In genomic region chr3:15601399-15602145, GRCh38 we compare ENCODE assay signal across 8 cellular contexts. TPM values are rescaled to one million over a fixed set of nuclear protein-coding genes. Genes with fewer than 3 reads are reported as not detected.
DNase-seq lines count a peak whose midpoint lies in the region; ATAC-seq and TF ChIP-seq lines count a peak whose summit lies in the region.

A gene with protein sequence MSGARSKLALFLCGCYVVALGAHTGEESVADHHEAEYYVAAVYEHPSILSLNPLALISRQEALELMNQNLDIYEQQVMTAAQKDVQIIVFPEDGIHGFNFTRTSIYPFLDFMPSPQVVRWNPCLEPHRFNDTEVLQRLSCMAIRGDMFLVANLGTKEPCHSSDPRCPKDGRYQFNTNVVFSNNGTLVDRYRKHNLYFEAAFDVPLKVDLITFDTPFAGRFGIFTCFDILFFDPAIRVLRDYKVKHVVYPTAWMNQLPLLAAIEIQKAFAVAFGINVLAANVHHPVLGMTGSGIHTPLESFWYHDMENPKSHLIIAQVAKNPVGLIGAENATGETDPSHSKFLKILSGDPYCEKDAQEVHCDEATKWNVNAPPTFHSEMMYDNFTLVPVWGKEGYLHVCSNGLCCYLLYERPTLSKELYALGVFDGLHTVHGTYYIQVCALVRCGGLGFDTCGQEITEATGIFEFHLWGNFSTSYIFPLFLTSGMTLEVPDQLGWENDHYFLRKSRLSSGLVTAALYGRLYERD (plus strand): TSS chr3:15601745. CDS start chr3:15635440, 33,695 bp downstream.
HACL1 (minus strand) TSS chr3:15601569; CDS start chr3:15601463, 106 bp downstream.

- H4K91ac ChIP-seq in neuronal stem cell (ENCODE audit: low read depth, low read length, poor library complexity): no peak within 1 kb of the TSS

- peak; percentile 94 for ATAC-seq in GM21737 (IDR thresholded peaks at IDR 0.05; ENCODE audit: unreplicated experiment)

- H3K4me3 ChIP-seq in DOHH2 (ENCODE audit: low read length): peak within 1 kb of the TSS; percentile 78
- H3K4me3 ChIP-seq in fibroblast of villous mesenchyme (ENCODE audit: low read depth, low read length): peak within 1 kb of the TSS; percentile 100
- peak within 1 kb of the TSS; percentile 83 to 98 for H3K4me3 ChIP-seq in neuronal stem cell (ENCODE audit: low read length in 2 of 2)
- H3K4me3 ChIP-seq in suprapubic skin: peak within 1 kb of the TSS; percentile 88

- peak within 1 kb of the TSS; percentile 25 for H3K23ac ChIP-seq in neuronal stem cell (ENCODE audit: low read depth, low read length, poor library complexity)

- TF ChIP-seq CTCF in DOHH2 (IDR thresholded peaks at IDR 0.05; ENCODE audit: low read depth, low read length, poor library complexity, severe bottlenecking) (peak; percentile 49), fibroblast of villous mesenchyme (IDR thresholded peaks at IDR 0.05; ENCODE audit: insufficient read depth, low read depth, low read length) (peak; percentile 14), suprapubic skin (IDR thresholded peaks at IDR 0.05) (peak in 1 of 2 donors; percentile 19)

- peaks cover 19% of the 10 kb centered on the region for H3K79me2 ChIP-seq in DOHH2 (ENCODE audit: control insufficient read depth, low read length)

- peaks cover 4% of the 10 kb centered on the region for H3K79me1 ChIP-seq in neuronal stem cell (ENCODE audit: low read depth, low read length)

- H2BK120ac ChIP-seq in neuronal stem cell (ENCODE audit: low read depth, low read length): no peak within 1 kb of the TSS

- peak within 1 kb of the TSS; percentile 18 for H3K18ac ChIP-seq in neuronal stem cell (ENCODE audit: low read length)

- no peak within 1 kb of the TSS for H2BK15ac ChIP-seq in neuronal stem cell (ENCODE audit: low read length)

- peak within 1 kb of the TSS; percentile 78 for H3K9ac ChIP-seq in neuronal stem cell (ENCODE audit: low read depth, low read length, poor library complexity)

- no peak within 1 kb of the TSS for H4K8ac ChIP-seq in neuronal stem cell (ENCODE audit: low read depth, low read length)

- TF ChIP-seq POLR2A in suprapubic skin (IDR thresholded peaks at IDR 0.05): peak in 1 of 2 donors; percentile 40

- TF ChIP-seq EP300 in suprapubic skin (IDR thresholded peaks at IDR 0.05): no peak

- H3K36me3 ChIP-seq in DOHH2 (ENCODE audit: control insufficient read depth, low read length) (peaks cover 22% of the 10 kb centered on the region), neuronal stem cell (replicated peaks in 1 of 2; ENCODE audit: control insufficient read depth in 2 of 2, insufficient read depth in 2 of 2, low read length in 2 of 2) (peaks cover 8 to 37% of the 10 kb centered on the region in 2 donors), suprapubic skin (peaks cover 19% of the 10 kb centered on the region)

- no peaks in the 10 kb centered on the region for H3K9me2 ChIP-seq in DOHH2 (replicated peaks; ENCODE audit: control insufficient read depth, low read length)

- H2BK12ac ChIP-seq in neuronal stem cell (ENCODE audit: low read length): no peak within 1 kb of the TSS

- no peak within 1 kb of the TSS for H2AK5ac ChIP-seq in neuronal stem cell (ENCODE audit: low read depth, low read length)

- peak within 1 kb of the TSS; percentile 91 for H2AFZ ChIP-seq in neuronal stem cell (ENCODE audit: low read length)

- no peak within 1 kb of the TSS for H3K4ac ChIP-seq in neuronal stem cell (ENCODE audit: low read length)

- WGBS in neuronal stem cell (ENCODE audit: extremely low coverage in 2 of 2, insufficient read length in 2 of 2, insufficient replicate concordance in 1 of 2), 2 donors: no CpG with 5 or more reads among the region's 61 CpGs
- 1% methylated on average over 36 of the region's 61 CpGs for WGBS in suprapubic skin

- no peaks in the 10 kb centered on the region; the same call in 1 of the 2 replicates for H3K9me3 ChIP-seq in DOHH2 (ENCODE audit: control insufficient read depth, insufficient read depth, low read length)
- peaks cover 3 to 6% of the 10 kb centered on the region in 2 donors for H3K9me3 ChIP-seq in neuronal stem cell (replicated peaks in 1 of 2; ENCODE audit: control insufficient read depth in 2 of 2, insufficient read depth in 1 of 2, low read depth in 1 of 2, low read length in 2 of 2)
- H3K9me3 ChIP-seq in suprapubic skin: no peaks in the 10 kb centered on the region

- no peaks in the 10 kb centered on the region for H4K20me1 ChIP-seq in DOHH2 (ENCODE audit: control insufficient read depth, insufficient read depth, low read depth, low read length)

- DNase-seq in LHCN-M2 (ENCODE audit: low read depth) (peak; percentile 99), activated T-helper 1 cell treated with Interleukin-2 at 50 U/mL for 16 hours (ENCODE audit: low read depth) (peak; percentile 97), fibroblast of villous mesenchyme (ENCODE audit: low read depth) (peak; percentile 99), neuronal stem cell (ENCODE audit: low spot score) (peak; percentile 100), suprapubic skin (ENCODE audit: low spot score in 2 of 2) (peak; percentile 98), AML-193 (lab: John Stamatoyannopoulos, UW) (no peak)

- H3K27me3 ChIP-seq in DOHH2 (ENCODE audit: control insufficient read depth, low read length) (no peaks in the 10 kb centered on the region), neuronal stem cell (ENCODE audit: control insufficient read depth in 3 of 3, insufficient read depth in 3 of 3, low read depth in 1 of 3, low read length in 3 of 3) (no peaks in the 10 kb centered on the region), suprapubic skin (no peaks in the 10 kb centered on the region)

- H3F3A ChIP-seq in DOHH2 (ENCODE audit: control insufficient read depth, insufficient read depth): peaks cover 4% of the 10 kb centered on the region

- H3K27ac ChIP-seq in DOHH2 (ENCODE audit: low read depth, low read length): peak within 1 kb of the TSS; percentile 62
- H3K27ac ChIP-seq in neuronal stem cell (replicated peaks; ENCODE audit: low read length): peak within 1 kb of the TSS; percentile 94
- H3K27ac ChIP-seq in suprapubic skin: peak within 1 kb of the TSS; percentile 92

- H3K4me1 ChIP-seq in DOHH2 (ENCODE audit: control insufficient read depth, low read length): peaks cover 17% of the 10 kb centered on the region
- peaks cover 4% of the 10 kb centered on the region in 2 donors for H3K4me1 ChIP-seq in neuronal stem cell (ENCODE audit: control insufficient read depth in 2 of 2, insufficient read depth in 1 of 2, low read depth in 1 of 2, low read length in 2 of 2)
- H3K4me1 ChIP-seq in suprapubic skin: peaks cover 31% of the 10 kb centered on the region

- H2BK5ac ChIP-seq in neuronal stem cell (ENCODE audit: low read length): no peak within 1 kb of the TSS

- H3K4me2 ChIP-seq in DOHH2 (ENCODE audit: low read length) (peak within 1 kb of the TSS; percentile 86), neuronal stem cell (ENCODE audit: insufficient read depth, low read length, poor library complexity, severe bottlenecking) (peak within 1 kb of the TSS; percentile 61)

- H3K14ac ChIP-seq in neuronal stem cell (ENCODE audit: low read length): no peak within 1 kb of the TSS

RNA-seq across cellular contexts. Expression of the first gene that starts in this region (rescaled TPM):
- total RNA-seq in LHCN-M2 (2014; rRNA removed) (33.0 and 40.5 TPM in 2 replicates), fibroblast of villous mesenchyme (19.6 and 34.1 TPM in 2 replicates), suprapubic skin (10 to 100 TPM; 16.9 to 25.9 (median 19.1) TPM)
- 34.6 TPM for polyA plus RNA-seq in LHCN-M2 (2012)
- 9.8 TPM for polyA plus RNA-seq in neuronal stem cell (2013, experiment 1 of 2)
- 9.6 TPM for polyA plus RNA-seq in neuronal stem cell (2013, experiment 2 of 2)

RNA-seq across cellular contexts. Expression of gene HACL1, which starts in this region (rescaled TPM):
- total RNA-seq in LHCN-M2 (2014; rRNA removed): 18.9 and 20.2 TPM in 2 replicates
- polyA plus RNA-seq in LHCN-M2 (2012): 14.3 TPM
- 25.8 and 33.7 TPM in 2 replicates for total RNA-seq in fibroblast of villous mesenchyme
- polyA plus RNA-seq in neuronal stem cell (2013, experiment 1 of 2): 15.2 TPM
- 15.7 TPM for polyA plus RNA-seq in neuronal stem cell (2013, experiment 2 of 2)
- total RNA-seq in suprapubic skin: 10 to 100 TPM; 13.1 to 33.0 (median 19.5) TPM

Comparison
In these comparisons a context has a peak if more than half of its experiments do, and no peak if none do; other contexts are left out.
1. DNase-seq: peak in LHCN-M2 (single experiment), activated T-helper 1 cell treated with Interleukin-2 at 50 U/mL for 16 hours (single experiment), fibroblast of villous mesenchyme (single experiment), neuronal stem cell (single experiment) and suprapubic skin (2 of 2); none in AML-193 (0 of 2).
2. Peak in every context shown above with its lines, with median percentiles within 50 percentile points of each other: H3K27ac ChIP-seq and H3K4me3 ChIP-seq.